ENCODE assay signal across 22 cellular contexts in the genomic region with DNA sequence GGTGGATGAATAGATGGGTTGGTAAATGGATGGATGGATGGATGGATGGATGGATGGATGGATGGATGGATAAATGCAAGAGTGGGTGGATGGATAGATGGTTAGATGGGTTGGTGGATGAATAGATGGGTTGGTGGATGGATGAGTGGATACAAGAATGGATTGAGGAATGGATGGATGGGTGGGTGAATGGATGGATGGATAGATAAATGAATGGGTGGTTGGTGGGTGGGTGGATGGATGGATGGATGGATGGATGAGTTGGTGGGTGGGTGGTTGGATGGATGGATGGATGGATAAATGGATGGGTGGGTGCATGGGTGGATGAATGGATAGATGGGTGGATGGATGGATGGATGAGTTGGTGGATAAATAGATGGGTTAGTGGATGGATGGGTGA. TPM values are rescaled to one million over a fixed set of nuclear protein-coding genes. Genes with fewer than 3 reads are reported as not detected.
"Had no signal": no experiment of that assay in that cellular context is flagged by ENCODE, and none has a peak within 500 bp of the region (broad histone marks: within the 10 kb centered on the region; RNA-seq: fewer than 3 reads in every experiment).

No MANE protein-coding gene starts in this region.

- H3K4me2 ChIP-seq: SK-N-SH had no signal

- H3K9me3 ChIP-seq: SK-N-SH had no signal

- H3K9ac ChIP-seq: SK-N-SH had no signal

- H3K27me3 ChIP-seq: MG63 had no signal

- H3K27ac ChIP-seq: HL-60, RWPE1 had no signal

- H3K4me3 ChIP-seq: MG63 had no signal

- DNase-seq: Karpas-422, KG1, MG63, NCI-H1092, NCI-H1105 treated with DMSO at 0.1 percent for 48 hours, NCI-H1417 treated with DMSO at 0.1 percent for 48 hours, NCI-H146, NCI-H1694 treated with DMSO at 0.1 percent for 48 hours, NCI-H1930, NCI-H2081, NCI-H2107, NCI-H2227 treated with DMSO at 0.1 percent for 48 hours, NCI-H510A, NCI-H524 treated with DMSO at 0.1 percent for 48 hours, NCI-H69, NCI-H774, PC-3, SHP77, SK-N-SH had no signal

- H3K36me3 ChIP-seq: MG63 had no signal

RNA-seq across cellular contexts. Expression of gene CRLF2, which starts 13.8 kb away (rescaled TPM):
- total RNA-seq: PC-3 had no signal
- polyA plus RNA-seq: SK-N-SH had no signal

RNA-seq across cellular contexts. Expression of gene CSF2RA, which starts 42.4 kb away (rescaled TPM):
- total RNA-seq: OCI-LY7 had no signal
- polyA plus RNA-seq: SK-N-SH had no signal
